Comparison of ENCODE assay signal across 8 cellular contexts in genomic region chr10:116787893-116788665, GRCh38. TPM values are rescaled to one million over a fixed set of nuclear protein-coding genes. Genes with fewer than 3 reads are reported as not detected.
A peak's percentile ranks its signal among the peaks of the same experiment; 100 is the strongest.
DNase-seq lines count a peak whose midpoint lies in the region; ATAC-seq, FAIRE-seq and TF ChIP-seq lines count a peak whose summit lies in the region.

No MANE protein-coding gene starts in this region.

- no peaks in the 10 kb centered on the region for H3K36me3 Mint-ChIP-seq in naive B cell

- TF ChIP-seq CTCF in BJ (IDR thresholded peaks at IDR 0.05; ENCODE audit: insufficient read depth, low read depth, low read length) (peak; percentile 99), OCI-LY1 (IDR thresholded peaks at IDR 0.05; ENCODE audit: low read length) (peak; percentile 96), esophagus muscularis mucosa (IDR thresholded peaks at IDR 0.05) (peak; percentile 95 to 100 (median 100))

- DNase-seq in BJ (ENCODE audit: low read depth) (no peak), GM19239 (ENCODE audit: insufficient read length, low spot score) (peak; percentile 50), activated T-cell treated with anti-CD3 and anti-CD28 coated beads for 4 hours (peak; percentile 62), esophagus muscularis mucosa (ENCODE audit: extremely low spot score) (no peak), naive B cell (peak; percentile 15)
- peak; percentile 38 to 54 for DNase-seq in stimulated activated CD8-positive, alpha-beta memory T cell treated with anti-CD3 and anti-CD28 coated beads, Interleukin-7, amount 100 ng/mL, for 4 hours (ENCODE audit: low read depth in 2 of 2)

- CTCF ChIA-PET in BJ (lab: Yijun Ruan, JAX), result interaction anchor here (0.6 to 28.3 kb wide), 33 partner anchors 9 to 1543 kb away, joined by 3 to 736 read pairs (median 5); partner anchors contain the start of gene HSPA12A

- H3K4me3 ChIP-seq in BJ (ENCODE audit: low read depth, low read length) (peak overlapping the region; percentile 10; the same call in 1 of the 2 replicates), OCI-LY1 (ENCODE audit: low read depth, low read length, poor library complexity, severe bottlenecking) (no peak overlapping the region), esophagus muscularis mucosa (peak overlapping the region; percentile 29 to 48 (median 36))

- peaks cover 0 to 5% (median 0%) of the 10 kb centered on the region in 7 donors for H3K9me3 Mint-ChIP-seq in naive B cell

- no peaks in the 10 kb centered on the region for H3K9me2 ChIP-seq in OCI-LY1 (ENCODE audit: low read depth, low read length)

- H3K4me2 ChIP-seq in OCI-LY1 (ENCODE audit: low read length), result peak overlapping the region; percentile 34

- no peaks in the 10 kb centered on the region for H4K20me1 ChIP-seq in OCI-LY1 (ENCODE audit: insufficient read depth, low read length)

- no peaks in the 10 kb centered on the region for H3K79me2 ChIP-seq in OCI-LY1 (ENCODE audit: insufficient read depth, low read length)

- POLR2A ChIA-PET in BJ (lab: Charles Lee), result interaction anchor here (0.7 kb wide), 1 partner anchor 106 kb away, joined by 4 read pairs; no protein-coding TSS in a partner anchor

- H3K27me3 Mint-ChIP-seq in naive B cell, result peaks cover 12 to 32% (median 23%) of the 10 kb centered on the region in 3 donors

- H3K27me3 ChIP-seq in BJ (ENCODE audit: control insufficient read depth, insufficient read depth, low read length) (no peaks in the 10 kb centered on the region; the same call in 1 of the 2 replicates), OCI-LY1 (ENCODE audit: insufficient read depth, low read length) (no peaks in the 10 kb centered on the region), esophagus muscularis mucosa (peaks cover 0 to 8% (median 0%) of the 10 kb centered on the region in 4 donors)

- H3K4me1 ChIP-seq in OCI-LY1 (ENCODE audit: insufficient read depth, low read length, severe bottlenecking) (no peaks in the 10 kb centered on the region), esophagus muscularis mucosa (peaks cover 6 to 10% (median 8%) of the 10 kb centered on the region in 4 donors)

- no peaks in the 10 kb centered on the region for H3F3A ChIP-seq in OCI-LY1 (ENCODE audit: insufficient read depth, low read length)

- intact Hi-C loops in esophagus muscularis mucosa (cut with DNase I), result loop anchor here (1.0 to 5.0 kb wide), 3 partner anchors 46 to 161 kb away; partner anchors contain the start of gene HSPA12A

- 0% methylated on average over 10 of the region's 29 CpGs for WGBS in esophagus muscularis mucosa

- no peak overlapping the region for H2AFZ ChIP-seq in OCI-LY1 (ENCODE audit: low read length)

- H3K9ac ChIP-seq in OCI-LY1 (ENCODE audit: low read length), result no peak overlapping the region

- peak; percentile 87 for ATAC-seq in HG03460 (IDR thresholded peaks at IDR 0.05; ENCODE audit: unreplicated experiment)
- ATAC-seq in naive B cell (ENCODE audit: low read depth in 2 of 2), result peak; percentile 51

- H3K27ac ChIP-seq in OCI-LY1 (ENCODE audit: low read depth, low read length, poor library complexity, severe bottlenecking), result no peak overlapping the region
- no peak overlapping the region for H3K27ac ChIP-seq in esophagus muscularis mucosa (replicated peaks in 1 of 4)

- peaks cover 0 to 10% (median 6%) of the 10 kb centered on the region in 3 donors for H3K4me1 Mint-ChIP-seq in naive B cell

- H3K27ac Mint-ChIP-seq in naive B cell, result peak overlapping the region in 1 of 6 donors; percentile 47

- no peak for TF ChIP-seq POLR2A in esophagus muscularis mucosa (IDR thresholded peaks at IDR 0.05; ENCODE audit: low read depth)

- no peaks in the 10 kb centered on the region for H3K36me3 ChIP-seq in BJ (ENCODE audit: control insufficient read depth, insufficient read depth, low read length)
- no peaks in the 10 kb centered on the region for H3K36me3 ChIP-seq in OCI-LY1 (ENCODE audit: insufficient read depth, low read length)
- no peaks in the 10 kb centered on the region for H3K36me3 ChIP-seq in esophagus muscularis mucosa

- no peak for TF ChIP-seq EP300 in esophagus muscularis mucosa (IDR thresholded peaks at IDR 0.05)

- H3K4me3 Mint-ChIP-seq in naive B cell, result peak overlapping the region in 6 of 8 donors; percentile 15 to 65 (median 44)

- FAIRE-seq in GM19239 (lab: Jason Lieb, UNC), result peak; percentile 18

- H3K9me3 ChIP-seq in OCI-LY1 (ENCODE audit: low read length) (no peaks in the 10 kb centered on the region), esophagus muscularis mucosa (no peaks in the 10 kb centered on the region)

RNA-seq across cellular contexts. Expression of gene HSPA12A, which starts 45.7 kb away (rescaled TPM):
- polyA plus RNA-seq in BJ (2011; rRNA removed) (7.0 and 7.9 TPM in 2 replicates), naive B cell (ENCODE audit: low read depth in 6 of 6) (1 to 10 TPM in 1 of 6 donors, under 1 TPM in 3, not detected in 2; 0.29 to 2.2 (median 0.51) TPM)
- polyA minus RNA-seq in BJ (2011; rRNA and poly(A)+ RNA removed), result 7.6 and 9.0 TPM in 2 replicates
- total RNA-seq in esophagus muscularis mucosa, result 10 to 100 TPM; 16.4 to 24.5 (median 22.2) TPM

Comparison
In these comparisons a context has a peak if more than half of its experiments do, and no peak if none do; other contexts are left out.
1. DNase-seq: peak in GM19239 (single experiment), activated T-cell treated with anti-CD3 and anti-CD28 coated beads for 4 hours (single experiment), naive B cell (single experiment) and stimulated activated CD8-positive, alpha-beta memory T cell treated with anti-CD3 and anti-CD28 coated beads, Interleukin-7, amount 100 ng/mL, for 4 hours (2 of 2); none in BJ (single experiment) and esophagus muscularis mucosa (single experiment).
2. Peak in every context shown above with its lines, with median percentiles within 50 percentile points of each other: CTCF ChIP-seq.